Comparison of ENCODE assay signal across 24 cellular contexts in genomic region chr7:47366211-47366610, GRCh38.
DNase-seq lines count a peak whose midpoint lies in the region; ATAC-seq, FAIRE-seq and TF ChIP-seq lines count a peak whose summit lies in the region.
"Had no signal": no experiment of that assay in that cellular context is flagged by ENCODE, and none has a peak within 500 bp of the region (broad histone marks: within the 10 kb centered on the region; RNA-seq: fewer than 3 reads in every experiment).

No MANE protein-coding gene starts in this region.

- H3K79me2 ChIP-seq in neural progenitor cell (ENCODE audit: low read depth) = no peaks in the 10 kb centered on the region
- peaks cover 34% of the 10 kb centered on the region for H3K79me2 ChIP-seq in Karpas-422 (ENCODE audit: low read length)

- CTCF ChIA-PET in Panc1 (lab: Charles Lee) = no interaction called here

- ATAC-seq in Panc1 = peak; percentile 18; the same call in 1 of the 2 replicates
- ATAC-seq in HG02642 (IDR thresholded peaks at IDR 0.05; ENCODE audit: poor library complexity, unreplicated experiment) = no peak
- ATAC-seq: GM12878, HepG2, K562 had no signal

- no peak overlapping the region for H3K9ac ChIP-seq in neural progenitor cell
- no peak overlapping the region for H3K9ac ChIP-seq in Karpas-422 (ENCODE audit: low read length)
- H3K9ac ChIP-seq: GM23248, SK-N-SH had no signal

- DNase-seq in NCI-H2171 (lab: John Stamatoyannopoulos, UW) (peak; percentile 50), Panc1 (ENCODE audit: low read depth, low spot score) (no peak), neural progenitor cell (ENCODE audit: low spot score) (no peak), urothelium cell line (ENCODE audit: low spot score) (no peak), DMS79 (lab: John Stamatoyannopoulos, UW) (no peak), Karpas-422 (no peak)
- DNase-seq: Caco-2; CD4-positive, CD25-positive, alpha-beta regulatory T cell; DMS 273 treated with DMSO at 0.1 percent for 48 hours; DND-41; GM23248; H9; HFFc6; NCI-H1092; NCI-H1436; NCI-H2029; NCI-H510A; SIG-M5; SK-N-SH had no signal

- intact Hi-C loops in Panc1 (cut with micrococcal nuclease; ENCODE audit: unreplicated experiment) = no loop called here

- no peak overlapping the region for H3K4me2 ChIP-seq in neural progenitor cell
- H3K4me2 ChIP-seq in Karpas-422 (ENCODE audit: low read depth, low read length, poor library complexity, severe bottlenecking) = no peak overlapping the region
- H3K4me2 ChIP-seq: SK-N-SH had no signal

- no peaks in the 10 kb centered on the region for H3K9me3 Mint-ChIP-seq in neural progenitor cell
- H3K9me3 Mint-ChIP-seq: H9, HFFc6 had no signal

- in situ Hi-C loops in Panc1 (cut with HindIII; ENCODE audit: low pct_unique_long_range_greater_than_20kb, low sequenced_read_pairs) = no loop called here

- peak; percentile 42 for FAIRE-seq in urothelium cell line (lab: Jason Lieb, UNC)
- FAIRE-seq: GM12878, HepG2, K562 had no signal

- no peak overlapping the region for H2AFZ ChIP-seq in neural progenitor cell (replicated peaks)
- H2AFZ ChIP-seq in Karpas-422 (ENCODE audit: low read length) = no peak overlapping the region
- H2AFZ ChIP-seq: GM23248 had no signal

- TF ChIP-seq CTCF in Panc1 (IDR thresholded peaks at IDR 0.05) (no peak), neural progenitor cell (IDR thresholded peaks at IDR 0.05) (no peak)

- POLR2A ChIA-PET in Panc1 (lab: Charles Lee) = no interaction called here

- peaks cover 8% of the 10 kb centered on the region for H3K36me3 Mint-ChIP-seq in neural progenitor cell
- H3K36me3 Mint-ChIP-seq: CD4-positive, CD25-positive, alpha-beta regulatory T cell had no signal

- no TSS peak for BruUV-seq in Panc1 (replicated peaks; lab: Mats Ljungman, UMichigan)

- H3K4me3 ChIP-seq in Panc1 (ENCODE audit: low read depth in 2 of 2, low read length in 2 of 2) (no peak overlapping the region), neural progenitor cell (no peak overlapping the region), Karpas-422 (ENCODE audit: low read length) (no peak overlapping the region)
- H3K4me3 ChIP-seq: GM12878, GM23248, K562 had no signal

- H3K36me3 ChIP-seq in Panc1 (ENCODE audit: control insufficient read depth, insufficient read depth, low read length) (peaks cover 44% of the 10 kb centered on the region), neural progenitor cell (no peaks in the 10 kb centered on the region), Karpas-422 (ENCODE audit: insufficient read depth, low read length) (0 out of 2 replicates have a peak, but pooled peaks cover 11% of the 10 kb centered on the region)

- H3K9me2 ChIP-seq in Karpas-422 (replicated peaks; ENCODE audit: insufficient read depth, low read length) = 0 out of 2 replicates have a peak, but pooled peaks cover 3% of the 10 kb centered on the region
- H3K9me2 ChIP-seq: SK-N-SH had no signal

- no peak overlapping the region for H3K27ac ChIP-seq in Panc1 (ENCODE audit: low read length)
- no peak overlapping the region for H3K27ac ChIP-seq in neural progenitor cell
- H3K27ac ChIP-seq in Karpas-422 (ENCODE audit: low read length) = no peak overlapping the region
- H3K27ac ChIP-seq: GM23248, HL-60 had no signal

- H3K27me3 ChIP-seq in Panc1 (ENCODE audit: control insufficient read depth, insufficient read depth, low read length) = no peaks in the 10 kb centered on the region
- no peaks in the 10 kb centered on the region for H3K27me3 ChIP-seq in neural progenitor cell
- no peaks in the 10 kb centered on the region for H3K27me3 ChIP-seq in Karpas-422 (ENCODE audit: low read length)

- no peaks in the 10 kb centered on the region for H3K9me3 ChIP-seq in Panc1 (ENCODE audit: control insufficient read depth, insufficient read depth, low read depth, low read length)
- no peaks in the 10 kb centered on the region for H3K9me3 ChIP-seq in neural progenitor cell (ENCODE audit: low read depth)
- H3K9me3 ChIP-seq in Karpas-422 (ENCODE audit: low read length) = no peaks in the 10 kb centered on the region
- H3K9me3 ChIP-seq: Caco-2, SK-N-SH had no signal

- H4K20me1 ChIP-seq in neural progenitor cell (ENCODE audit: low read depth) (no peaks in the 10 kb centered on the region), Karpas-422 (ENCODE audit: insufficient read depth, low read depth, low read length) (no peaks in the 10 kb centered on the region; the same call in 1 of the 2 replicates)

- no peaks in the 10 kb centered on the region for H3F3A ChIP-seq in neural progenitor cell (ENCODE audit: low read depth)

- peaks cover 5% of the 10 kb centered on the region for H3K27me3 Mint-ChIP-seq in neural progenitor cell (ENCODE audit: insufficient read depth, low read depth)

- H3K27ac Mint-ChIP-seq in neural progenitor cell = peak overlapping the region; percentile 29
- H3K27ac Mint-ChIP-seq: CD4-positive, CD25-positive, alpha-beta regulatory T cell; HFFc6 had no signal

- H3K4me3 Mint-ChIP-seq in neural progenitor cell = no peak overlapping the region
- H3K4me3 Mint-ChIP-seq: CD4-positive, CD25-positive, alpha-beta regulatory T cell; H9; HFFc6 had no signal

- peaks cover 14% of the 10 kb centered on the region for H3K4me1 Mint-ChIP-seq in neural progenitor cell

- H3K4me1 ChIP-seq in Panc1 (ENCODE audit: control insufficient read depth, insufficient read depth, low read length) (peaks cover 25% of the 10 kb centered on the region), neural progenitor cell (no peaks in the 10 kb centered on the region), Karpas-422 (ENCODE audit: low read length) (no peaks in the 10 kb centered on the region)
- H3K4me1 ChIP-seq: Caco-2 had no signal
